Comparison of ENCODE assay signal across 17 cellular contexts in genomic region chr1:23701310-23701709, GRCh38.
"Had no signal": no experiment of that assay in that cellular context is flagged by ENCODE, and none has a peak within 500 bp of the region (broad histone marks: within the 10 kb centered on the region; RNA-seq: fewer than 3 reads in every experiment).

No MANE protein-coding gene starts in this region.

- DNase-seq: activated CD4-positive, alpha-beta T cell treated with anti-CD3 and anti-CD28 coated beads for 36 hours; activated CD4-positive, alpha-beta T cell treated with anti-CD3 and anti-CD28 coated beads, Interleukin-2, amount 50 U/mL, for 48 hours; activated naive CD4-positive, alpha-beta T cell treated with anti-CD3 and anti-CD28 coated beads, Interleukin-2, amount 10 ng/mL, durations not matched to agents 7 days and 5 days; dermis blood vessel endothelial cell; effector memory CD4-positive, alpha-beta T cell; esophagus squamous epithelium; heart right ventricle; left ventricle myocardium superior; right cardiac atrium; stimulated activated CD4-positive, alpha-beta T cell treated with anti-CD3 and anti-CD28 coated beads, Interleukin-2, amount 100 ng/mL, for 48 hours; T-helper 17 cell had no signal

- H3K9me3 Mint-ChIP-seq: activated naive CD4-positive, alpha-beta T cell treated with anti-CD3 and anti-CD28 coated beads, Interleukin-2, amount 10 ng/mL, durations not matched to agents 7 days and 5 days; activated T-helper 2 cell treated with anti-CD3 and anti-CD28 coated beads, Interferon-gamma antibody, Interleukin-2, Interleukin-4, amounts not matched to agents 10 μg/mL and 5 μg/mL and 100 μg/mL, durations not matched to agents 14 hours and 24 hours and 36 hours; memory B cell; neural crest cell had no signal

- H3K4me3 Mint-ChIP-seq: activated CD4-positive, alpha-beta T cell treated with anti-CD3 and anti-CD28 coated beads for 36 hours; activated naive CD4-positive, alpha-beta T cell treated with anti-CD3 and anti-CD28 coated beads, Interleukin-2, amount 10 ng/mL, durations not matched to agents 7 days and 5 days; memory B cell; neural crest cell; T-helper 17 cell had no signal

- H3K27me3 Mint-ChIP-seq: activated CD4-positive, alpha-beta T cell treated with anti-CD3 and anti-CD28 coated beads for 36 hours; activated naive CD4-positive, alpha-beta T cell treated with anti-CD3 and anti-CD28 coated beads, Interleukin-2, amount 10 ng/mL, durations not matched to agents 7 days and 5 days; memory B cell; T-helper 17 cell had no signal

- H3K27me3 ChIP-seq: esophagus squamous epithelium, heart right ventricle had no signal

- H3K27ac Mint-ChIP-seq: activated CD4-positive, alpha-beta T cell treated with anti-CD3 and anti-CD28 coated beads for 36 hours; activated naive CD4-positive, alpha-beta T cell treated with anti-CD3 and anti-CD28 coated beads, Interleukin-2, amount 10 ng/mL, durations not matched to agents 7 days and 5 days; activated T-helper 2 cell treated with anti-CD3 and anti-CD28 coated beads, Interferon-gamma antibody, Interleukin-2, Interleukin-4, amounts not matched to agents 10 μg/mL and 5 μg/mL and 100 μg/mL, durations not matched to agents 14 hours and 24 hours and 36 hours; T-helper 17 cell had no signal

- H3K27ac ChIP-seq: heart right ventricle, prostate gland, VCaP had no signal

- H3K9me3 ChIP-seq: esophagus squamous epithelium, heart right ventricle, prostate gland had no signal

- FAIRE-seq: bronchial epithelial cell had no signal
